In genomic region chr17:74072340-74072739, GRCh38 we compare ENCODE assay signal across 11 cellular contexts.
"Had no signal": no experiment of that assay in that cellular context is flagged by ENCODE, and none has a peak within 500 bp of the region (broad histone marks: within the 10 kb centered on the region; RNA-seq: fewer than 3 reads in every experiment).

No MANE protein-coding gene starts in this region.

- DNase-seq: GM23248, GOT3, H7, H9, HCEC 1CT, HFFc6 had no signal

- H3K27ac Mint-ChIP-seq: GM23338, H9, HFFc6 had no signal

- H2AFZ ChIP-seq: GM23248, GM23338 had no signal

- H3K4me1 Mint-ChIP-seq: GM23338, H9 had no signal

- H3K4me1 ChIP-seq: HAP-1 had no signal

- H3K4me3 ChIP-seq: GM23248, GM23338, HAP-1 had no signal

- FAIRE-seq: H1, H54 had no signal

- H3K9me3 ChIP-seq: HAP-1 had no signal

- H3K9ac ChIP-seq: GM23248 had no signal

- ATAC-seq: GM23338, HCT116 had no signal

- H3K4me3 Mint-ChIP-seq: GM23338, H9, HFFc6 had no signal

- H3K27ac ChIP-seq: GM23248 had no signal

- H3K4me2 ChIP-seq: GM23338 had no signal

- H3K36me3 ChIP-seq: HAP-1 had no signal
